8 cellular contexts compared by ENCODE assay signal in the genomic region with DNA sequence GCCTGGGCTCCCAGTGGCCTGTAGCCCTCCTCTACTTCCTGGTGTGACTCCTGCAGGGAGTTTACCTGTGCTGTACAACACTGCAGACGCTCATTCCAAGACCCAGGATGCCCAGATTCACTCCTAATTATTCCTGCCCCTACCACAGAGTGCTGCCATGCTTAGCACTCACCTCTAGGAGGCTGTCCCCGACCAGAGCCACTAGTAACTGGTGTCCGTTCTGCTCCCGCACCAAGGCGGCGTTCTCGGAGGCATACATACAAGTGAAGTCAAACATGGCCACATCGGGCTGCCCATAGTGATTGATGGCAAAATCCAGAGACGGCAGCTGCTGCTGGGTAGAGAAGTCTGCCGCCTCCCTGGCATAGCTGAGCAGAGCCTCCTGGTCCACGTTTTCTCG.
A peak's percentile ranks its signal among the peaks of the same experiment; 100 is the strongest.
DNase-seq lines count a peak whose midpoint lies in the region; ATAC-seq, FAIRE-seq and TF ChIP-seq lines count a peak whose summit lies in the region.

No MANE protein-coding gene starts in this region.

- FAIRE-seq in H54 (lab: Jason Lieb, UNC), result no peak

- peak overlapping the region in 3 of 59 donors; percentile 6 to 17 (median 15) for H3K4me3 ChIP-seq in dorsolateral prefrontal cortex

- H3K27me3 ChIP-seq in dorsolateral prefrontal cortex, result no peaks in the 10 kb centered on the region

- DNase-seq in 8988T, result peak; percentile 51
- DNase-seq in dorsolateral prefrontal cortex, result peak in 8 of 10 donors; percentile 48 to 76 (median 70)
- DNase-seq in lung microvascular endothelial cell (ENCODE audit: low read depth in 2 of 2), result peak; percentile 20 to 39
- no peak for DNase-seq in H54 (ENCODE audit: insufficient read length, low spot score)

- TF ChIP-seq CTCF in LNCAP (IDR thresholded peaks at IDR 0.05) (peak; percentile 74), dorsolateral prefrontal cortex (IDR thresholded peaks at IDR 0.05 in 54 of 56, conservative IDR thresholded peaks at IDR 0.05 in 2 of 56; ENCODE audit: low read depth in 1 of 56, partially characterized antibody in 56 of 56) (peak in 55 of 56 donors; percentile 13 to 69 (median 53))

- no peak for TF ChIP-seq POLR2A in H54 (IDR thresholded peaks at IDR 0.05; ENCODE audit: low read depth, low read length)

- ATAC-seq in HG02623 (IDR thresholded peaks at IDR 0.05; ENCODE audit: unreplicated experiment) (no peak), HG03135 (IDR thresholded peaks at IDR 0.05; ENCODE audit: unreplicated experiment) (no peak), HG03280 (IDR thresholded peaks at IDR 0.05; ENCODE audit: unreplicated experiment) (no peak)

- intact Hi-C loops in dorsolateral prefrontal cortex (cut with DNase I), result loop anchor here in 1 of 2 donors (5.0 kb wide), 1 partner anchor 181 kb away; a partner anchor contains a TSS

- H3K27ac ChIP-seq in dorsolateral prefrontal cortex, result peak overlapping the region; percentile 3 to 95 (median 72)
